Comparison of ENCODE assay signal across 6 cellular contexts in genomic region chr1:13851726-13852125, GRCh38.
"Had no signal": no experiment of that assay in that cellular context is flagged by ENCODE, and none has a peak within 500 bp of the region (broad histone marks: within the 10 kb centered on the region; RNA-seq: fewer than 3 reads in every experiment).

No MANE protein-coding gene starts in this region.

- DNase-seq: IMR-90, KBM-7 had no signal

- FAIRE-seq: HepG2, HTR-8/SVneo, K562 had no signal

- H3K4me3 ChIP-seq: K562 had no signal

- ATAC-seq: HepG2, K562 had no signal

- H3K27ac ChIP-seq: HL-60 had no signal
